Comparison of ENCODE assay signal across 1 cellular context in the genomic region with DNA sequence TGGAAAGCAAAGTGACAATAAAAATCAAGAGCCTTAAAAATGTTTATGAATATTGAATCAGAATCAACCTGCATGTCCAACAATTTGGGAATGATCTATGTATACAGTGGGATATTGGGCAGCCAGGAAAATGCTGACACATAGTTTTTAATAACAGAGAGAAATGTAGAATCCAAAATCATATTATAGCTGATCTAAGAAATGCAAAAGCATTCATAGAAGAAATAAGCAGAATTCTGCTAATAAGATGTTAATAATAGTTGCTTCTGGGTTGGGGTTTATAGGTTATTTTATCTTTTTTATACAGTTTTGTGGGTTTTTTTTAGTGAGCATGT.
TF ChIP-seq lines count a peak whose summit lies in the region.

No MANE protein-coding gene starts in this region.

TF ChIP-seq in HCT116, 20 proteins besides CTCF, POLR2A, EP300 and RAD21:
- TF ChIP-seq SRF (IDR thresholded peaks at IDR 0.05; ENCODE audit: low read depth) = no peak
- TF ChIP-seq, protein P1, sequence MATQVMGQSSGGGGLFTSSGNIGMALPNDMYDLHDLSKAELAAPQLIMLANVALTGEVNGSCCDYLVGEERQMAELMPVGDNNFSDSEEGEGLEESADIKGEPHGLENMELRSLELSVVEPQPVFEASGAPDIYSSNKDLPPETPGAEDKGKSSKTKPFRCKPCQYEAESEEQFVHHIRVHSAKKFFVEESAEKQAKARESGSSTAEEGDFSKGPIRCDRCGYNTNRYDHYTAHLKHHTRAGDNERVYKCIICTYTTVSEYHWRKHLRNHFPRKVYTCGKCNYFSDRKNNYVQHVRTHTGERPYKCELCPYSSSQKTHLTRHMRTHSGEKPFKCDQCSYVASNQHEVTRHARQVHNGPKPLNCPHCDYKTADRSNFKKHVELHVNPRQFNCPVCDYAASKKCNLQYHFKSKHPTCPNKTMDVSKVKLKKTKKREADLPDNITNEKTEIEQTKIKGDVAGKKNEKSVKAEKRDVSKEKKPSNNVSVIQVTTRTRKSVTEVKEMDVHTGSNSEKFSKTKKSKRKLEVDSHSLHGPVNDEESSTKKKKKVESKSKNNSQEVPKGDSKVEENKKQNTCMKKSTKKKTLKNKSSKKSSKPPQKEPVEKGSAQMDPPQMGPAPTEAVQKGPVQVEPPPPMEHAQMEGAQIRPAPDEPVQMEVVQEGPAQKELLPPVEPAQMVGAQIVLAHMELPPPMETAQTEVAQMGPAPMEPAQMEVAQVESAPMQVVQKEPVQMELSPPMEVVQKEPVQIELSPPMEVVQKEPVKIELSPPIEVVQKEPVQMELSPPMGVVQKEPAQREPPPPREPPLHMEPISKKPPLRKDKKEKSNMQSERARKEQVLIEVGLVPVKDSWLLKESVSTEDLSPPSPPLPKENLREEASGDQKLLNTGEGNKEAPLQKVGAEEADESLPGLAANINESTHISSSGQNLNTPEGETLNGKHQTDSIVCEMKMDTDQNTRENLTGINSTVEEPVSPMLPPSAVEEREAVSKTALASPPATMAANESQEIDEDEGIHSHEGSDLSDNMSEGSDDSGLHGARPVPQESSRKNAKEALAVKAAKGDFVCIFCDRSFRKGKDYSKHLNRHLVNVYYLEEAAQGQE (IDR thresholded peaks at IDR 0.05; ENCODE audit: low read depth) = no peak
- TF ChIP-seq CBX3 (IDR thresholded peaks at IDR 0.05; ENCODE audit: low read depth) = no peak
- no peak for TF ChIP-seq EZH2 (IDR thresholded peaks at IDR 0.05)
- no peak for TF ChIP-seq JUND (IDR thresholded peaks at IDR 0.05)
- TF ChIP-seq, protein P2, sequence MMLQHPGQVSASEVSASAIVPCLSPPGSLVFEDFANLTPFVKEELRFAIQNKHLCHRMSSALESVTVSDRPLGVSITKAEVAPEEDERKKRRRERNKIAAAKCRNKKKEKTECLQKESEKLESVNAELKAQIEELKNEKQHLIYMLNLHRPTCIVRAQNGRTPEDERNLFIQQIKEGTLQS (IDR thresholded peaks at IDR 0.05) = no peak
- no peak for TF ChIP-seq ZNF274 (IDR thresholded peaks at IDR 0.05; ENCODE audit: low read depth, low read length)
- TF ChIP-seq CEBPB (IDR thresholded peaks at IDR 0.05; ENCODE audit: low read depth) = no peak
- TF ChIP-seq FOSL1 (IDR thresholded peaks at IDR 0.05; ENCODE audit: low read depth) = no peak
- TF ChIP-seq, protein P3, sequence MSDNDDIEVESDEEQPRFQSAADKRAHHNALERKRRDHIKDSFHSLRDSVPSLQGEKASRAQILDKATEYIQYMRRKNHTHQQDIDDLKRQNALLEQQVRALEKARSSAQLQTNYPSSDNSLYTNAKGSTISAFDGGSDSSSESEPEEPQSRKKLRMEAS (IDR thresholded peaks at IDR 0.05) = no peak
- TF ChIP-seq ELF1 (IDR thresholded peaks at IDR 0.05; ENCODE audit: borderline replicate concordance, low read depth) = no peak
- TF ChIP-seq SP1 (IDR thresholded peaks at IDR 0.05; ENCODE audit: low read depth) = no peak
- TF ChIP-seq POLR2AphosphoS5 (IDR thresholded peaks at IDR 0.05; ENCODE audit: low read depth, low read length) = no peak
- TF ChIP-seq TCF7L2 (IDR thresholded peaks at IDR 0.05; ENCODE audit: borderline replicate concordance, extremely low read depth, insufficient read depth, insufficient read length) = no peak
- no peak for TF ChIP-seq ZFX (IDR thresholded peaks at IDR 0.05)
- no peak for TF ChIP-seq EZH2phosphoT487 (IDR thresholded peaks at IDR 0.05; ENCODE audit: borderline replicate concordance)
- no peak for TF ChIP-seq EGR1 (IDR thresholded peaks at IDR 0.05; ENCODE audit: low read depth)
- TF ChIP-seq, protein P4, sequence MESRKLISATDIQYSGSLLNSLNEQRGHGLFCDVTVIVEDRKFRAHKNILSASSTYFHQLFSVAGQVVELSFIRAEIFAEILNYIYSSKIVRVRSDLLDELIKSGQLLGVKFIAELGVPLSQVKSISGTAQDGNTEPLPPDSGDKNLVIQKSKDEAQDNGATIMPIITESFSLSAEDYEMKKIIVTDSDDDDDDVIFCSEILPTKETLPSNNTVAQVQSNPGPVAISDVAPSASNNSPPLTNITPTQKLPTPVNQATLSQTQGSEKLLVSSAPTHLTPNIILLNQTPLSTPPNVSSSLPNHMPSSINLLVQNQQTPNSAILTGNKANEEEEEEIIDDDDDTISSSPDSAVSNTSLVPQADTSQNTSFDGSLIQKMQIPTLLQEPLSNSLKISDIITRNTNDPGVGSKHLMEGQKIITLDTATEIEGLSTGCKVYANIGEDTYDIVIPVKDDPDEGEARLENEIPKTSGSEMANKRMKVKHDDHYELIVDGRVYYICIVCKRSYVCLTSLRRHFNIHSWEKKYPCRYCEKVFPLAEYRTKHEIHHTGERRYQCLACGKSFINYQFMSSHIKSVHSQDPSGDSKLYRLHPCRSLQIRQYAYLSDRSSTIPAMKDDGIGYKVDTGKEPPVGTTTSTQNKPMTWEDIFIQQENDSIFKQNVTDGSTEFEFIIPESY (IDR thresholded peaks at IDR 0.05; ENCODE audit: extremely low read depth, insufficient replicate concordance, low read length) = no peak
- no peak for TF ChIP-seq SIN3A (IDR thresholded peaks at IDR 0.05; ENCODE audit: low read depth)
